Comparison of ENCODE assay signal across 31 cellular contexts in genomic region chr2:48724278-48724677, GRCh38. TPM values are rescaled to one million over a fixed set of nuclear protein-coding genes. Genes with fewer than 3 reads are reported as not detected.
"Had no signal": no experiment of that assay in that cellular context is flagged by ENCODE, and none has a peak within 500 bp of the region (broad histone marks: within the 10 kb centered on the region; RNA-seq: fewer than 3 reads in every experiment).

No MANE protein-coding gene starts in this region.

- ATAC-seq: activated T-cell treated with anti-CD3 and anti-CD28 coated beads, Interleukin-2, amount 50 U/mL, for 72 hours; gastrocnemius medialis had no signal

- H3K4me1 ChIP-seq: gastrocnemius medialis had no signal

- H3K4me3 Mint-ChIP-seq: activated CD4-positive, alpha-beta memory T cell treated with anti-CD3 and anti-CD28 coated beads, Interleukin-2, amount 10 ng/mL, durations not matched to agents 7 days and 5 days; activated CD4-positive, alpha-beta T cell treated with anti-CD3 and anti-CD28 coated beads, Interleukin-2, amount 10 ng/mL, durations not matched to agents 7 days and 5 days; activated naive CD8-positive, alpha-beta T cell; activated T-cell treated with anti-CD3 and anti-CD28 coated beads, Interleukin-2, amount 50 U/mL, for 24 hours; activated T-cell treated with anti-CD3 and anti-CD28 coated beads, Interleukin-2, amount 50 U/mL, for 72 hours had no signal

- DNase-seq: activated CD4-positive, alpha-beta memory T cell treated with anti-CD3 and anti-CD28 coated beads, Interleukin-2, amount 10 ng/mL, durations not matched to agents 7 days and 5 days; activated CD4-positive, alpha-beta T cell treated with anti-CD3 and anti-CD28 coated beads for 1 hour; activated CD4-positive, alpha-beta T cell treated with anti-CD3 and anti-CD28 coated beads for 4 hours; activated CD4-positive, alpha-beta T cell treated with anti-CD3 and anti-CD28 coated beads, Interleukin-2, amount 10 ng/mL, durations not matched to agents 7 days and 5 days; activated CD4-positive, alpha-beta T cell treated with anti-CD3 and anti-CD28 coated beads, Interleukin-2, amount 50 U/mL, for 4 hours; activated CD8-positive, alpha-beta memory T cell treated with anti-CD3 and anti-CD28 coated beads, Interleukin-2, amount 50 U/mL, for 48 hours; activated effector memory CD4-positive, alpha-beta T cell treated with Interleukin-2 at 50 U/mL for 16 hours; activated gamma-delta T cell treated with Interleukin-2 at 50 U/mL for 16 hours; activated naive CD4-positive, alpha-beta T cell treated with anti-CD3 and anti-CD28 coated beads, Interleukin-2, amount 50 U/mL, for 16 hours; activated naive CD4-positive, alpha-beta T cell treated with Interleukin-2 at 50 U/mL for 16 hours; activated T-cell treated with anti-CD3 and anti-CD28 coated beads for 4 hours; activated T-cell treated with anti-CD3 and anti-CD28 coated beads, Interleukin-2, amount 50 U/mL, for 24 hours; activated T-cell treated with anti-CD3 and anti-CD28 coated beads, Interleukin-2, amount 50 U/mL, for 72 hours; amniotic stem cell; anterior cingulate cortex; brain microvascular endothelial cell; caudate nucleus; cortex of kidney; dermis blood vessel endothelial cell; effector CD4-positive, alpha-beta T cell; foreskin keratinocyte; gastrocnemius medialis; glutamatergic neuron; heart left ventricle; T-helper 2 cell had no signal

- H3K27me3 ChIP-seq: brain microvascular endothelial cell, foreskin keratinocyte, gastrocnemius medialis, heart left ventricle had no signal

- H3K9me3 Mint-ChIP-seq: activated CD4-positive, alpha-beta memory T cell treated with anti-CD3 and anti-CD28 coated beads, Interleukin-2, amount 10 ng/mL, durations not matched to agents 7 days and 5 days; activated CD4-positive, alpha-beta T cell treated with anti-CD3 and anti-CD28 coated beads, Interleukin-2, amount 10 ng/mL, durations not matched to agents 7 days and 5 days; activated T-cell treated with anti-CD3 and anti-CD28 coated beads, Interleukin-2, amount 50 U/mL, for 24 hours; activated T-cell treated with anti-CD3 and anti-CD28 coated beads, Interleukin-2, amount 50 U/mL, for 72 hours had no signal

- H3K4me1 Mint-ChIP-seq: activated CD4-positive, alpha-beta memory T cell treated with anti-CD3 and anti-CD28 coated beads, Interleukin-2, amount 10 ng/mL, durations not matched to agents 7 days and 5 days; activated CD4-positive, alpha-beta T cell treated with anti-CD3 and anti-CD28 coated beads, Interleukin-2, amount 10 ng/mL, durations not matched to agents 7 days and 5 days had no signal

- H3K27ac Mint-ChIP-seq: activated CD4-positive, alpha-beta memory T cell treated with anti-CD3 and anti-CD28 coated beads, Interleukin-2, amount 10 ng/mL, durations not matched to agents 7 days and 5 days; activated CD4-positive, alpha-beta T cell treated with anti-CD3 and anti-CD28 coated beads, Interleukin-2, amount 10 ng/mL, durations not matched to agents 7 days and 5 days; activated naive CD8-positive, alpha-beta T cell; activated T-cell treated with anti-CD3 and anti-CD28 coated beads, Interleukin-2, amount 50 U/mL, for 24 hours; activated T-cell treated with anti-CD3 and anti-CD28 coated beads, Interleukin-2, amount 50 U/mL, for 72 hours had no signal

- H3K27me3 Mint-ChIP-seq: activated CD4-positive, alpha-beta memory T cell treated with anti-CD3 and anti-CD28 coated beads, Interleukin-2, amount 10 ng/mL, durations not matched to agents 7 days and 5 days; activated CD4-positive, alpha-beta T cell treated with anti-CD3 and anti-CD28 coated beads, Interleukin-2, amount 10 ng/mL, durations not matched to agents 7 days and 5 days had no signal

- H3K27ac ChIP-seq: foreskin keratinocyte, gastrocnemius medialis, heart left ventricle had no signal

- H3K36me3 Mint-ChIP-seq: activated naive CD8-positive, alpha-beta T cell had no signal

- H3K9me3 ChIP-seq: gastrocnemius medialis, heart left ventricle had no signal

- H3K4me3 ChIP-seq: gastrocnemius medialis, heart left ventricle had no signal

- H3K36me3 ChIP-seq: brain microvascular endothelial cell, gastrocnemius medialis, heart left ventricle had no signal

RNA-seq across cellular contexts. Expression of gene LHCGR, which starts 31.2 kb away (rescaled TPM):
- total RNA-seq: activated CD4-positive, alpha-beta memory T cell treated with anti-CD3 and anti-CD28 coated beads, Interleukin-2, amount 10 ng/mL, durations not matched to agents 7 days and 5 days; activated CD4-positive, alpha-beta T cell treated with anti-CD3 and anti-CD28 coated beads, Interleukin-2, amount 10 ng/mL, durations not matched to agents 7 days and 5 days; activated T-cell treated with anti-CD3 and anti-CD28 coated beads, Interleukin-2, amount 50 U/mL, for 72 hours; astrocyte; bronchial epithelial cell; chondrocyte; dermis blood vessel endothelial cell; endothelial cell of umbilical vein; foreskin keratinocyte; gastrocnemius medialis; T-helper 1 cell treated with Interleukin-12 subunit alpha and Interleukin-12 subunit beta and Interleukin-4 antibody, amounts not matched to agents 30 ng/mL and 1 ng/mL, for 36 hours had no signal
- polyA plus RNA-seq: endothelial cell of umbilical vein, foreskin keratinocyte had no signal
